Comparison of ENCODE assay signal across 19 cellular contexts in the genomic region with DNA sequence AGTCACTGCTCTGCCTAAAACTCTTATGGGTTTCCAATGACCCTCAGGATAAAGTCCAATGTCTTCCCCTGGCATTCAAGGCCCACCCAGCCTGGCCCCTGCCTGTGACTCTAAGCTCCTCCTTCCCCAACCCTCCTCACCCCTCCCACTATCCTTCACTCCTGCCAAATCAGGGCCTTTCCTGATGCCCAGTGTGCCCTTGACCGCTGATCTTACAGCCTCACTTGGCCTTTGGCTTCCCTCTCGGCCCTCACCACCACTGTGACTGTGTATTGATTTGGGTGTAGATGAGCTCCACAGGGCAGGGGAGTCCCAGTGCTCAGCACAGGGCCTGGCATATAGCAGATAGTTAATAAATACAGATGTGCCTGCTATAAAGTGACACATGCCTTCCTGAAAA.
"Had no signal": no experiment of that assay in that cellular context is flagged by ENCODE, and none has a peak within 500 bp of the region (broad histone marks: within the 10 kb centered on the region; RNA-seq: fewer than 3 reads in every experiment).

No MANE protein-coding gene starts in this region.

- H3K36me3 ChIP-seq: adrenal gland, lower lobe of right lung, right atrium auricular region, thoracic aorta, upper lobe of right lung, WERI-Rb-1 had no signal

- H3K27ac ChIP-seq: adrenal gland, lower lobe of right lung, right atrium auricular region, skin epidermis, thoracic aorta, upper lobe of right lung, WERI-Rb-1 had no signal

- ATAC-seq: effector memory CD8-positive, alpha-beta T cell; left cardiac atrium; lower lobe of right lung; stimulated activated effector memory CD8-positive, alpha-beta T cell treated with anti-CD3 and anti-CD28 coated beads, Interleukin-12 subunit alpha, Interleukin-12 subunit beta, amount 100 ng/mL, for 72 hours; upper lobe of right lung had no signal

- H3K4me3 ChIP-seq: adrenal gland, lower lobe of right lung, right atrium auricular region, skin epidermis, thoracic aorta, upper lobe of right lung had no signal

- DNase-seq: activated CD4-positive, alpha-beta T cell treated with anti-CD3 and anti-CD28 coated beads, Interleukin-2, amount 50 U/mL, for 48 hours; activated naive CD4-positive, alpha-beta T cell treated with anti-CD3 and anti-CD28 coated beads for 36 hours; dermis blood vessel endothelial cell; effector memory CD8-positive, alpha-beta T cell; left cardiac atrium; lower lobe of right lung; midbrain; stimulated activated CD4-positive, alpha-beta T cell treated with anti-CD3 and anti-CD28 coated beads, Interleukin-4, amount 100 ng/mL, for 1 hour; T-helper 2 cell; upper lobe of right lung; WERI-Rb-1 had no signal

- H3K27me3 ChIP-seq: adrenal gland, right atrium auricular region, upper lobe of right lung had no signal

- H3K9me3 ChIP-seq: adrenal gland, lower lobe of right lung, right atrium auricular region, thoracic aorta, upper lobe of right lung had no signal

- H3K9me3 Mint-ChIP-seq: activated naive CD4-positive, alpha-beta T cell treated with anti-CD3 and anti-CD28 coated beads for 36 hours; stimulated activated effector memory CD8-positive, alpha-beta T cell treated with anti-CD3 and anti-CD28 coated beads, Interleukin-12 subunit alpha, Interleukin-12 subunit beta, amount 100 ng/mL, for 72 hours had no signal

- H3K4me3 Mint-ChIP-seq: activated naive CD4-positive, alpha-beta T cell treated with anti-CD3 and anti-CD28 coated beads for 36 hours; activated T-helper 1 cell treated with anti-CD3 and anti-CD28 coated beads, Interleukin-12 subunit alpha, Interleukin-12 subunit beta, Interleukin-2, Interleukin-4 antibody, amounts not matched to agents 30 ng/mL and 10 ng/mL and 1 ng/mL, durations not matched to agents 14 hours and 24 hours and 36 hours; stimulated activated effector memory CD8-positive, alpha-beta T cell treated with anti-CD3 and anti-CD28 coated beads, Interleukin-12 subunit alpha, Interleukin-12 subunit beta, amount 100 ng/mL, for 72 hours had no signal

- H3K4me1 ChIP-seq: adrenal gland, lower lobe of right lung, right atrium auricular region, upper lobe of right lung had no signal

- H3K27ac Mint-ChIP-seq: activated naive CD4-positive, alpha-beta T cell treated with anti-CD3 and anti-CD28 coated beads for 36 hours; activated T-helper 1 cell treated with anti-CD3 and anti-CD28 coated beads, Interleukin-12 subunit alpha, Interleukin-12 subunit beta, Interleukin-2, Interleukin-4 antibody, amounts not matched to agents 30 ng/mL and 10 ng/mL and 1 ng/mL, durations not matched to agents 14 hours and 24 hours and 36 hours; progenitor cell of endocrine pancreas; stimulated activated effector memory CD8-positive, alpha-beta T cell treated with anti-CD3 and anti-CD28 coated beads, Interleukin-12 subunit alpha, Interleukin-12 subunit beta, amount 100 ng/mL, for 72 hours had no signal

- FAIRE-seq: bronchial epithelial cell had no signal
